ENCODE assay signal across 8 cellular contexts in the genomic region with DNA sequence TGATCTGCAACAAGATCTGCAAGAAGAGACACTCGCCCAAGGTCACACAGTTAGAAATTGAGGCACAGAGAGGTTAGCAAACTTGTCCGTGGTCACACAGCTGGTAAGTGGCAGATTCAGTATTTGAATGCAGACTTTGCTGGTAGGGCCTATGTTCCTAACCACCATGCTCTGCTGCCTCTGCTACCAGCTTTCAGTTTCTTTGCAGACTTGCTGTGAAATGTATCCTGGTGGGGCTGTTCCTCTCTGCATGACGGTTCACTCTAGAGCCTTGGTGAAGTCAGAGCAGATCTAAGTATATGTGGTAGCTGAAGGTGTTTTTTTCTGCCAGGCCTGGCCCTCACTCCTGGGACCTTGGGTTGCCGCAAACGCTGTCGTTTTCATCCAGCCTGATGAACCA.
"Had no signal": no experiment of that assay in that cellular context is flagged by ENCODE, and none has a peak within 500 bp of the region (broad histone marks: within the 10 kb centered on the region; RNA-seq: fewer than 3 reads in every experiment).

No MANE protein-coding gene starts in this region.

- H3K4me2 ChIP-seq: GM23338 had no signal

- ATAC-seq: GM23338, HepG2 had no signal

- FAIRE-seq: H1, H54, HepG2 had no signal

- H3K4me3 ChIP-seq: GM23338 had no signal

- DNase-seq: H9, HCEC 1CT, KG1 had no signal

- H2AFZ ChIP-seq: GM23338 had no signal

- H3K27ac ChIP-seq: HL-60 had no signal
